26 cellular contexts compared by ENCODE assay signal in the genomic region with DNA sequence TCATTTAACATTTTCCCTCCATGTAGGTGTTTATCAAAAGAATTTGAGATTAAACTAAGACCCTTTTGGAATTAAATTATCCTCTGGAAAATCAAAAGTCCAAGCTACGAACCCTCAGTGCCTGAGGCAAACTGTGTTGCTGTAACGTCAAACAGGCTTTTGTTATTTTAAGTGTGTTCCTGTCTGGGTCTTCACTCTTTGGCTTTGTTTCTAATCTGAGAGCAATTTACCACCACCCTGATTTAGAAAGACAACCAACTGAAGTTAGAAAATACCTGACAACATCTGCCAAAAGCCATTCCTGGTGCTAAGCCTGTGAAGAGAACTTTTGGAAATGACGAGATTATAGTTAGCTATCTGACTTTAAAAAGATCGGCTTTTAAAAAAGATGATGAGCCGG.
"Had no signal": no experiment of that assay in that cellular context is flagged by ENCODE, and none has a peak within 500 bp of the region (broad histone marks: within the 10 kb centered on the region; RNA-seq: fewer than 3 reads in every experiment).

No MANE protein-coding gene starts in this region.

- H3K4me1 Mint-ChIP-seq: activated naive CD8-positive, alpha-beta T cell treated with anti-CD3 and anti-CD28 coated beads, Interleukin-2, amount 10 ng/mL, durations not matched to agents 7 days and 5 days; T-cell had no signal

- H3K4me3 ChIP-seq: adrenal gland, breast epithelium, MG63 had no signal

- H3K9me3 ChIP-seq: adrenal gland, MG63 had no signal

- DNase-seq: activated CD4-positive, alpha-beta T cell treated with anti-CD3 and anti-CD28 coated beads for 48 hours; activated CD4-positive, alpha-beta T cell treated with anti-CD3 and anti-CD28 coated beads, Interleukin-2, amount 50 U/mL, for 4 hours; activated CD8-positive, alpha-beta memory T cell treated with anti-CD3 and anti-CD28 coated beads, Interleukin-2, amount 50 U/mL, for 48 hours; activated CD8-positive, alpha-beta T cell treated with anti-CD3 and anti-CD28 coated beads, Interleukin-2, amount 10 ng/mL, durations not matched to agents 7 days and 5 days; activated naive CD4-positive, alpha-beta T cell treated with anti-CD3 and anti-CD28 coated beads, Interleukin-2, amount 50 U/mL, for 16 hours; activated naive CD8-positive, alpha-beta T cell treated with anti-CD3 and anti-CD28 coated beads, Interleukin-2, amount 10 ng/mL, durations not matched to agents 7 days and 5 days; activated T-cell treated with anti-CD3 and anti-CD28 coated beads, Interleukin-2, amount 50 U/mL, for 1 hour; adrenal gland; aorta; caudate nucleus; MG63; MV-4-11; NCI-H1092 treated with DMSO at 0.1 percent for 48 hours; NCI-H1417 treated with DMSO at 0.1 percent for 48 hours; NCI-H187; NCI-H2081 treated with DMSO at 0.1 percent for 48 hours; NCI-H446; NCI-H524; OCI-M1; SIG-M5; T-cell; T-helper 2 cell; T1000 had no signal

- ATAC-seq: activated CD4-positive, CD25-positive, alpha-beta regulatory T cell treated with anti-CD3 and anti-CD28 coated beads, Interleukin-2, amount 50 U/mL, for 24 hours; activated CD8-positive, alpha-beta T cell treated with anti-CD3 and anti-CD28 coated beads, Interleukin-2, amount 10 ng/mL, durations not matched to agents 7 days and 5 days; T-cell had no signal

- H3K27ac Mint-ChIP-seq: activated CD8-positive, alpha-beta T cell treated with anti-CD3 and anti-CD28 coated beads, Interleukin-2, amount 10 ng/mL, durations not matched to agents 7 days and 5 days; activated naive CD8-positive, alpha-beta T cell treated with anti-CD3 and anti-CD28 coated beads, Interleukin-2, amount 10 ng/mL, durations not matched to agents 7 days and 5 days; T-cell had no signal

- H3K36me3 Mint-ChIP-seq: activated naive CD8-positive, alpha-beta T cell treated with anti-CD3 and anti-CD28 coated beads, Interleukin-2, amount 10 ng/mL, durations not matched to agents 7 days and 5 days; T-cell had no signal

- H3K4me3 Mint-ChIP-seq: activated CD8-positive, alpha-beta T cell treated with anti-CD3 and anti-CD28 coated beads, Interleukin-2, amount 10 ng/mL, durations not matched to agents 7 days and 5 days; activated naive CD8-positive, alpha-beta T cell treated with anti-CD3 and anti-CD28 coated beads, Interleukin-2, amount 10 ng/mL, durations not matched to agents 7 days and 5 days; T-cell had no signal

- H3K36me3 ChIP-seq: adrenal gland, breast epithelium, MG63 had no signal

- H3K27ac ChIP-seq: adrenal gland, breast epithelium, VCaP had no signal

- H3K4me1 ChIP-seq: adrenal gland, breast epithelium had no signal

- H3K27me3 ChIP-seq: adrenal gland, breast epithelium, MG63 had no signal
